11 cellular contexts compared by ENCODE assay signal in genomic region chr6:35471836-35472345, GRCh38. TPM values are rescaled to one million over a fixed set of nuclear protein-coding genes. Genes with fewer than 3 reads are reported as not detected.
DNase-seq lines count a peak whose midpoint lies in the region; ATAC-seq and TF ChIP-seq lines count a peak whose summit lies in the region.
"Had no signal": no experiment of that assay in that cellular context is flagged by ENCODE, and none has a peak within 500 bp of the region (broad histone marks: within the 10 kb centered on the region; RNA-seq: fewer than 3 reads in every experiment).

No MANE protein-coding gene starts in this region.

- no peak for TF ChIP-seq EP300 in tibial nerve (IDR thresholded peaks at IDR 0.05)

- H3K27ac Mint-ChIP-seq in activated naive CD4-positive, alpha-beta T cell treated with anti-CD3 and anti-CD28 coated beads, Interleukin-2, amount 50 U/mL, for 24 hours = peak overlapping the region; percentile 15
- peak overlapping the region; percentile 51 to 98 for H3K27ac Mint-ChIP-seq in T-cell

- peaks cover 25% of the 10 kb centered on the region for H3K4me1 Mint-ChIP-seq in activated naive CD4-positive, alpha-beta T cell treated with anti-CD3 and anti-CD28 coated beads, Interleukin-2, amount 50 U/mL, for 24 hours
- H3K4me1 Mint-ChIP-seq in T-cell = peaks cover 35 to 42% (median 40%) of the 10 kb centered on the region in 3 donors

- peak overlapping the region; percentile 97 for H3K4me3 Mint-ChIP-seq in activated naive CD4-positive, alpha-beta T cell treated with anti-CD3 and anti-CD28 coated beads, Interleukin-2, amount 50 U/mL, for 24 hours
- H3K4me3 Mint-ChIP-seq in T-cell = no peak overlapping the region

- H3K36me3 ChIP-seq in tibial nerve (peaks cover 0 to 72% (median 6%) of the 10 kb centered on the region in 3 donors), adrenal gland (replicated peaks in 1 of 2) (peaks cover 0 to 25% of the 10 kb centered on the region in 2 donors)

- no peaks in the 10 kb centered on the region for H3K27me3 ChIP-seq in tibial nerve
- no peaks in the 10 kb centered on the region for H3K27me3 ChIP-seq in adrenal gland

- no peaks in the 10 kb centered on the region for H3K9me3 Mint-ChIP-seq in activated naive CD4-positive, alpha-beta T cell treated with anti-CD3 and anti-CD28 coated beads, Interleukin-2, amount 50 U/mL, for 24 hours
- no peaks in the 10 kb centered on the region for H3K9me3 Mint-ChIP-seq in T-cell

- H3K27ac ChIP-seq in tibial nerve (peak overlapping the region in 3 of 4 donors; percentile 11 to 34 (median 19)), adrenal gland (peak overlapping the region in 2 of 5 donors; percentile 35 to 38)

- no peaks in the 10 kb centered on the region for H3K27me3 Mint-ChIP-seq in activated naive CD4-positive, alpha-beta T cell treated with anti-CD3 and anti-CD28 coated beads, Interleukin-2, amount 50 U/mL, for 24 hours
- H3K27me3 Mint-ChIP-seq in T-cell = no peaks in the 10 kb centered on the region

- intact Hi-C loops in adrenal gland (cut with DNase I) = no loop called here

- TF ChIP-seq CTCF in fibroblast of villous mesenchyme (IDR thresholded peaks at IDR 0.05; ENCODE audit: insufficient read depth, low read depth, low read length) (no peak), tibial nerve (IDR thresholded peaks at IDR 0.05) (no peak), adrenal gland (IDR thresholded peaks at IDR 0.05) (no peak)

- no peak for DNase-seq in activated naive CD4-positive, alpha-beta T cell treated with anti-CD3 and anti-CD28 coated beads, Interleukin-2, amount 50 U/mL, for 16 hours
- DNase-seq in T-cell = no peak
- DNase-seq in fibroblast of villous mesenchyme (ENCODE audit: low read depth) = peak; percentile 32
- no peak for DNase-seq in tibial nerve (ENCODE audit: low spot score in 2 of 2)
- DNase-seq in iPS-NIHi7 (ENCODE audit: extremely low spot score) = no peak
- DNase-seq in adrenal gland = no peak
- DNase-seq: C1 segment of cervical spinal cord, cortex of kidney had no signal

- ATAC-seq in T-cell (replicated peaks in 1 of 4) (no peak), GM19452 (IDR thresholded peaks at IDR 0.05; ENCODE audit: unreplicated experiment) (no peak)

- peaks cover 21% of the 10 kb centered on the region for H3K36me3 Mint-ChIP-seq in activated naive CD4-positive, alpha-beta T cell treated with anti-CD3 and anti-CD28 coated beads, Interleukin-2, amount 50 U/mL, for 24 hours
- H3K36me3 Mint-ChIP-seq in T-cell = peaks cover 25% of the 10 kb centered on the region

- no peak overlapping the region for H3K4me3 ChIP-seq in fibroblast of villous mesenchyme (ENCODE audit: low read depth, low read length)
- H3K4me3 ChIP-seq in tibial nerve = no peak overlapping the region
- H3K4me3 ChIP-seq in adrenal gland = no peak overlapping the region

- no peaks in the 10 kb centered on the region for H3K9me3 ChIP-seq in tibial nerve
- H3K9me3 ChIP-seq in adrenal gland (replicated peaks in 1 of 3) = no peaks in the 10 kb centered on the region

- peaks cover 0 to 38% (median 3%) of the 10 kb centered on the region in 4 donors for H3K4me1 ChIP-seq in tibial nerve
- H3K4me1 ChIP-seq in adrenal gland (replicated peaks in 1 of 2) = peaks cover 12 to 50% of the 10 kb centered on the region in 2 donors

- POLR2A ChIA-PET in T-cell (lab: Charles Lee) = interaction anchor here in 1 of 2 donors (0.7 kb wide), 1 partner anchor 9 kb away, joined by 3 read pairs; no protein-coding TSS in a partner anchor

- 48 to 52% methylated on average over 8 of the region's 8 CpGs for WGBS in tibial nerve, 2 donors
- 50 to 64% (median 54%) methylated on average over 7 to 8 of the region's 8 CpGs for WGBS in adrenal gland, 4 donors

- TF ChIP-seq POLR2A in tibial nerve (IDR thresholded peaks at IDR 0.05) (no peak), adrenal gland (IDR thresholded peaks at IDR 0.05) (no peak)

- CTCF ChIA-PET in T-cell (lab: Charles Lee) = interaction anchor here (0.5 to 1.3 kb wide), 3 partner anchors 27 to 264 kb away, joined by 3 to 4 read pairs (median 3); no protein-coding TSS in a partner anchor

RNA-seq across cellular contexts. Expression of gene RPL10A, which starts 3.7 kb away (rescaled TPM):
- total RNA-seq in T-cell = 1,000 to 10,000 TPM; 1,890 to 2,203 (median 2,081) TPM
- 1,513 and 2,144 TPM in 2 replicates for total RNA-seq in fibroblast of villous mesenchyme
- 1,000 to 10,000 TPM in 3 of 4 donors, 100 to 1,000 TPM in 1; 952 to 1,436 (median 1,121) TPM for total RNA-seq in tibial nerve
- 1,000 to 10,000 TPM in 5 of 8 donors, 100 to 1,000 TPM in 3; 680 to 1,387 (median 1,180) TPM for total RNA-seq in adrenal gland
- 1,000 to 10,000 TPM in 1 of 3 donors, 100 to 1,000 TPM in 2; 733 to 1,132 (median 750) TPM for polyA plus RNA-seq in adrenal gland

RNA-seq across cellular contexts. Expression of gene FANCE, which starts 19.8 kb away (rescaled TPM):
- 10 to 100 TPM in 3 of 5 donors, 1 to 10 TPM in 2; 5.6 to 12.8 (median 11.7) TPM for total RNA-seq in T-cell
- total RNA-seq in fibroblast of villous mesenchyme = 4.5 and 6.5 TPM in 2 replicates
- 1 to 10 TPM; 8.1 to 9.6 (median 8.4) TPM for total RNA-seq in tibial nerve
- 1 to 10 TPM; 1.0 to 3.5 (median 2.1) TPM for total RNA-seq in adrenal gland
- 1 to 10 TPM; 1.4 to 2.7 (median 1.7) TPM for polyA plus RNA-seq in adrenal gland

RNA-seq across cellular contexts. Expression of gene TEAD3, which starts 25.0 kb away (rescaled TPM):
- total RNA-seq in T-cell (under 1 TPM in 3 of 5 donors, not detected in 2; 0.26 to 0.53 (median 0.41) TPM), fibroblast of villous mesenchyme (23.7 and 27.1 TPM in 2 replicates), tibial nerve (10 to 100 TPM in 3 of 4 donors, 1 to 10 TPM in 1; 9.8 to 20.1 (median 13.6) TPM), adrenal gland (10 to 100 TPM in 3 of 8 donors, 1 to 10 TPM in 5; 4.8 to 14.3 (median 8.7) TPM)
- 10 to 100 TPM in 2 of 3 donors, 1 to 10 TPM in 1; 5.5 to 15.5 (median 12.2) TPM for polyA plus RNA-seq in adrenal gland

RNA-seq across cellular contexts. Expression of gene TULP1, which starts 40.8 kb away (rescaled TPM):
- total RNA-seq in T-cell (not detected), fibroblast of villous mesenchyme (not detected in 2 replicates), tibial nerve (under 1 TPM in 1 of 4 donors, not detected in 3; 0.60 TPM), adrenal gland (not detected)
- polyA plus RNA-seq in adrenal gland = under 1 TPM in 2 of 3 donors, not detected in 1; 0.07 to 0.80 TPM
- total RNA-seq: renal cortical epithelial cell had no signal
